12 cellular contexts compared by ENCODE assay signal in genomic region chr5:15807861-15808260, GRCh38.
DNase-seq lines count a peak whose midpoint lies in the region; ATAC-seq and TF ChIP-seq lines count a peak whose summit lies in the region.
"Had no signal": no experiment of that assay in that cellular context is flagged by ENCODE, and none has a peak within 500 bp of the region (broad histone marks: within the 10 kb centered on the region; RNA-seq: fewer than 3 reads in every experiment).

No MANE protein-coding gene starts in this region.

- peak; percentile 69 for TF ChIP-seq CTCF in chondrocyte (IDR thresholded peaks at IDR 0.05)

- H3K36me3 Mint-ChIP-seq in chondrocyte (ENCODE audit: low read depth), result no peaks in the 10 kb centered on the region
- no peaks in the 10 kb centered on the region for H3K36me3 Mint-ChIP-seq in natural killer cell treated with Interleukin-12 subunit alpha and Interleukin-12 subunit beta and Interleukin-15 and Interleukin-18, amount 100 ng/mL, for 72 hours
- H3K36me3 Mint-ChIP-seq: CD8-positive, alpha-beta memory T cell had no signal

- no peaks in the 10 kb centered on the region for H3K27me3 Mint-ChIP-seq in chondrocyte (ENCODE audit: low read depth)
- H3K27me3 Mint-ChIP-seq in natural killer cell treated with Interleukin-12 subunit alpha and Interleukin-12 subunit beta and Interleukin-15 and Interleukin-18, amount 100 ng/mL, for 72 hours, result no peaks in the 10 kb centered on the region
- H3K27me3 Mint-ChIP-seq: CD8-positive, alpha-beta memory T cell had no signal

- DNase-seq in AG08395 (ENCODE audit: low spot score) (peak; percentile 69), LHCN-M2 (ENCODE audit: low read depth) (peak; percentile 42), chondrocyte (ENCODE audit: low spot score) (no peak), left kidney (ENCODE audit: low read depth, low spot score) (peak; percentile 30), NCI-H187 treated with DMSO at 0.1 percent for 48 hours (lab: John Stamatoyannopoulos, UW) (no peak), iPS-NIHi11 (ENCODE audit: low spot score) (no peak)
- DNase-seq in natural killer cell treated with Interleukin-12 subunit alpha and Interleukin-12 subunit beta and Interleukin-15 and Interleukin-18, amount 100 ng/mL, for 72 hours (ENCODE audit: low spot score), result no peak
- DNase-seq: activated T-cell treated with anti-CD3 and anti-CD28 coated beads, Interleukin-2, amount 50 U/mL, for 48 hours; CD8-positive, alpha-beta memory T cell; stimulated activated CD8-positive, alpha-beta memory T cell treated with anti-CD3 and anti-CD28 coated beads, Interleukin-4, amount 100 ng/mL, for 48 hours; T1000 had no signal

- H3K9me3 Mint-ChIP-seq in chondrocyte (ENCODE audit: low read depth), result peaks cover 7% of the 10 kb centered on the region
- H3K9me3 Mint-ChIP-seq in natural killer cell treated with Interleukin-12 subunit alpha and Interleukin-12 subunit beta and Interleukin-15 and Interleukin-18, amount 100 ng/mL, for 72 hours, result peaks cover 16% of the 10 kb centered on the region

- ATAC-seq in natural killer cell treated with Interleukin-12 subunit alpha and Interleukin-12 subunit beta and Interleukin-15 and Interleukin-18, amount 100 ng/mL, for 72 hours, result no peak
- no peak for ATAC-seq in HG03565 (IDR thresholded peaks at IDR 0.05; ENCODE audit: unreplicated experiment)

- H3K4me1 Mint-ChIP-seq in chondrocyte (ENCODE audit: low read depth), result peaks cover 39% of the 10 kb centered on the region
- H3K4me1 Mint-ChIP-seq in natural killer cell treated with Interleukin-12 subunit alpha and Interleukin-12 subunit beta and Interleukin-15 and Interleukin-18, amount 100 ng/mL, for 72 hours (ENCODE audit: low read depth in 2 of 2), result no peaks in the 10 kb centered on the region
- H3K4me1 Mint-ChIP-seq: CD8-positive, alpha-beta memory T cell had no signal

- peak overlapping the region; percentile 72 for H3K27ac Mint-ChIP-seq in chondrocyte (ENCODE audit: unreplicated experiment)
- H3K27ac Mint-ChIP-seq in natural killer cell treated with Interleukin-12 subunit alpha and Interleukin-12 subunit beta and Interleukin-15 and Interleukin-18, amount 100 ng/mL, for 72 hours, result no peak overlapping the region
- H3K27ac Mint-ChIP-seq: CD8-positive, alpha-beta memory T cell had no signal

- no peak overlapping the region for H3K4me3 Mint-ChIP-seq in chondrocyte (ENCODE audit: unreplicated experiment)
- H3K4me3 Mint-ChIP-seq in natural killer cell treated with Interleukin-12 subunit alpha and Interleukin-12 subunit beta and Interleukin-15 and Interleukin-18, amount 100 ng/mL, for 72 hours, result no peak overlapping the region
- H3K4me3 Mint-ChIP-seq: CD8-positive, alpha-beta memory T cell had no signal

Comparison
In these comparisons a context has a peak if more than half of its experiments do, and no peak if none do; other contexts are left out.
1. DNase-seq: peak in AG08395 (single experiment), LHCN-M2 (single experiment) and left kidney (single experiment); none in chondrocyte (single experiment), NCI-H187 treated with DMSO at 0.1 percent for 48 hours (single experiment), iPS-NIHi11 (single experiment) and natural killer cell treated with Interleukin-12 subunit alpha and Interleukin-12 subunit beta and Interleukin-15 and Interleukin-18, amount 100 ng/mL, for 72 hours (single experiment).